Comparison of ENCODE assay signal across 1 cellular context in genomic region chr4:88382621-88383020, GRCh38.
TF ChIP-seq lines count a peak whose summit lies in the region.

No MANE protein-coding gene starts in this region.

TF ChIP-seq in HepG2, 621 proteins besides CTCF, POLR2A, EP300 and RAD21 (continued from another document):
- no peak for TF ChIP-seq ZBTB46 (CRISPR knock-in tag; IDR thresholded peaks at IDR 0.05; ENCODE audit: borderline replicate concordance)
- TF ChIP-seq MAFK (conservative IDR thresholded peaks at IDR 0.05 in 1 of 2, IDR thresholded peaks at IDR 0.05 in 1 of 2; ENCODE audit: low read length in 2 of 2) = peak; percentile 47 to 52
- no peak for TF ChIP-seq CEBPB (IDR thresholded peaks at IDR 0.05; ENCODE audit: borderline replicate concordance, low read depth, low read length)
- no peak for TF ChIP-seq HHEX (CRISPR knock-in tag; IDR thresholded peaks at IDR 0.05)
- no peak for TF ChIP-seq HMGA1 (CRISPR knock-in tag; conservative IDR thresholded peaks at IDR 0.05)
- TF ChIP-seq ZNF597 (CRISPR knock-in tag; IDR thresholded peaks at IDR 0.05) = no peak
